In genomic region chr2:146844226-146844990, GRCh38 we compare ENCODE assay signal across 24 cellular contexts.
DNase-seq lines count a peak whose midpoint lies in the region; ATAC-seq and TF ChIP-seq lines count a peak whose summit lies in the region.
"Had no signal": no experiment of that assay in that cellular context is flagged by ENCODE, and none has a peak within 500 bp of the region (broad histone marks: within the 10 kb centered on the region; RNA-seq: fewer than 3 reads in every experiment).

No MANE protein-coding gene starts in this region.

- H4K8ac ChIP-seq in neuronal stem cell (ENCODE audit: low read depth, low read length) = no peak overlapping the region

- TF ChIP-seq CTCF in fibroblast of lung (conservative IDR thresholded peaks at IDR 0.05 in 1 of 2, IDR thresholded peaks at IDR 0.05 in 1 of 2; ENCODE audit: low read depth in 1 of 2, low read length in 2 of 2) = no peak

- H3K9ac ChIP-seq in fibroblast of lung (ENCODE audit: insufficient read depth, low read length) (no peak overlapping the region), neuronal stem cell (ENCODE audit: low read depth, low read length, poor library complexity) (no peak overlapping the region)

- ATAC-seq in GM21825 (IDR thresholded peaks at IDR 0.05; ENCODE audit: unreplicated experiment) = no peak
- ATAC-seq: activated CD8-positive, alpha-beta T cell treated with anti-CD3 and anti-CD28 coated beads, Interleukin-2, amount 10 ng/mL, durations not matched to agents 7 days and 5 days; activated naive CD4-positive, alpha-beta T cell treated with anti-CD3 and anti-CD28 coated beads, Interleukin-2, amount 50 U/mL, for 72 hours; right cardiac atrium; stimulated activated naive CD8-positive, alpha-beta T cell treated with anti-CD3 and anti-CD28 coated beads, Interleukin-15, amount 100 ng/mL, for 72 hours; upper lobe of right lung; WTC11 had no signal

- H3K4ac ChIP-seq in neuronal stem cell (ENCODE audit: low read length) = no peak overlapping the region

- WGBS in neuronal stem cell (ENCODE audit: extremely low coverage in 2 of 2, insufficient read length in 2 of 2, insufficient replicate concordance in 1 of 2), 2 donors = no CpG with 5 or more reads among the region's 6 CpGs

- H3K4me2 ChIP-seq in fibroblast of lung (ENCODE audit: extremely low read depth, insufficient read depth, low read length) = peak overlapping the region; percentile 69
- H3K4me2 ChIP-seq in neuronal stem cell (ENCODE audit: insufficient read depth, low read length, poor library complexity, severe bottlenecking) = no peak overlapping the region

- DNase-seq in COLO829 (ENCODE audit: low spot score) (peak; percentile 7), RKO (ENCODE audit: low spot score) (peak; percentile 65), fibroblast of lung (ENCODE audit: low read depth in 2 of 2) (peak in 1 of 2 donors; percentile 80), neuronal stem cell (ENCODE audit: low spot score) (no peak), glomerular visceral epithelial cell (ENCODE audit: extremely low spot score) (no peak), pons (ENCODE audit: low spot score) (no peak), mesenteric fat pad (ENCODE audit: low spot score) (no peak)
- DNase-seq: activated CD8-positive, alpha-beta T cell treated with anti-CD3 and anti-CD28 coated beads, Interleukin-2, amount 10 ng/mL, durations not matched to agents 7 days and 5 days; activated T-cell treated with anti-CD3 and anti-CD28 coated beads, Interleukin-2, amount 50 U/mL, for 48 hours; brain microvascular endothelial cell; EL; hypothalamus; KG1; NCI-H1092 treated with DMSO at 0.1 percent for 48 hours; NCI-H2107; NCI-H524 treated with DMSO at 0.1 percent for 48 hours; right cardiac atrium; SHP77 treated with DMSO at 0.1 percent for 48 hours; stimulated activated CD4-positive, alpha-beta T cell treated with anti-CD3 and anti-CD28 coated beads, Interleukin-1b, Interleukin-23, amount 100 ng/mL, for 48 hours; stimulated activated naive CD8-positive, alpha-beta T cell treated with anti-CD3 and anti-CD28 coated beads, Interleukin-15, amount 100 ng/mL, for 72 hours; upper lobe of right lung had no signal

- no peak overlapping the region for H4K91ac ChIP-seq in neuronal stem cell (ENCODE audit: low read depth, low read length, poor library complexity)

- H2BK15ac ChIP-seq in neuronal stem cell (ENCODE audit: low read length) = no peak overlapping the region

- no peaks in the 10 kb centered on the region for H3K27me3 ChIP-seq in fibroblast of lung (ENCODE audit: control insufficient read depth, insufficient read depth, low read length)
- no peaks in the 10 kb centered on the region for H3K27me3 ChIP-seq in neuronal stem cell (ENCODE audit: control insufficient read depth in 3 of 3, insufficient read depth in 3 of 3, low read depth in 1 of 3, low read length in 3 of 3)
- H3K27me3 ChIP-seq: brain microvascular endothelial cell, upper lobe of right lung had no signal

- no peak overlapping the region for H2BK120ac ChIP-seq in neuronal stem cell (ENCODE audit: low read depth, low read length)

- H3K79me1 ChIP-seq in neuronal stem cell (ENCODE audit: low read depth, low read length) = no peaks in the 10 kb centered on the region

- H3K4me3 ChIP-seq in fibroblast of lung (replicated peaks in 1 of 4; ENCODE audit: control extremely low read depth in 1 of 4, insufficient read depth in 1 of 4, low read depth in 3 of 4, low read length in 4 of 4) (no peak overlapping the region), neuronal stem cell (ENCODE audit: low read length in 2 of 2) (no peak overlapping the region)
- H3K4me3 ChIP-seq: upper lobe of right lung had no signal

- H3K18ac ChIP-seq in neuronal stem cell (ENCODE audit: low read length) = no peak overlapping the region

- H3K27ac ChIP-seq in fibroblast of lung (ENCODE audit: insufficient read depth, low read length) (peak overlapping the region; percentile 6), neuronal stem cell (replicated peaks; ENCODE audit: low read length) (no peak overlapping the region)
- H3K27ac ChIP-seq: brain microvascular endothelial cell, upper lobe of right lung had no signal

- H2BK5ac ChIP-seq in neuronal stem cell (ENCODE audit: low read length) = no peak overlapping the region

- H3K36me3 ChIP-seq in fibroblast of lung (ENCODE audit: control insufficient read depth, insufficient read depth, low read length) (no peaks in the 10 kb centered on the region), neuronal stem cell (replicated peaks in 1 of 2; ENCODE audit: control insufficient read depth in 2 of 2, insufficient read depth in 2 of 2, low read length in 2 of 2) (no peaks in the 10 kb centered on the region)
- H3K36me3 ChIP-seq: brain microvascular endothelial cell, upper lobe of right lung had no signal

- H3K4me1 ChIP-seq in fibroblast of lung (ENCODE audit: control insufficient read depth, extremely low read depth, insufficient read depth, low read length) (no peaks in the 10 kb centered on the region), neuronal stem cell (ENCODE audit: control insufficient read depth in 2 of 2, insufficient read depth in 1 of 2, low read depth in 1 of 2, low read length in 2 of 2) (no peaks in the 10 kb centered on the region)
- H3K4me1 ChIP-seq: upper lobe of right lung had no signal

- H3K23ac ChIP-seq in neuronal stem cell (ENCODE audit: low read depth, low read length, poor library complexity) = no peak overlapping the region

- H2AK5ac ChIP-seq in neuronal stem cell (ENCODE audit: low read depth, low read length) = no peak overlapping the region

- H3K79me2 ChIP-seq in fibroblast of lung (ENCODE audit: control insufficient read depth, insufficient read depth, low read length) = no peaks in the 10 kb centered on the region

- H3K14ac ChIP-seq in neuronal stem cell (ENCODE audit: low read length) = no peak overlapping the region

- H3K9me3 ChIP-seq in fibroblast of lung (ENCODE audit: control insufficient read depth, insufficient read depth, low read depth, low read length) = no peaks in the 10 kb centered on the region
- no peaks in the 10 kb centered on the region for H3K9me3 ChIP-seq in neuronal stem cell (replicated peaks in 1 of 2; ENCODE audit: control insufficient read depth in 2 of 2, insufficient read depth in 1 of 2, low read depth in 1 of 2, low read length in 2 of 2)
- H3K9me3 ChIP-seq: upper lobe of right lung had no signal

- H4K20me1 ChIP-seq in fibroblast of lung (ENCODE audit: control insufficient read depth, extremely low read depth, insufficient read depth, low read length) = no peaks in the 10 kb centered on the region

- H2AFZ ChIP-seq in fibroblast of lung (ENCODE audit: low read length) = peak overlapping the region; percentile 45
- peak overlapping the region; percentile 1 for H2AFZ ChIP-seq in neuronal stem cell (ENCODE audit: low read length)

- H2BK12ac ChIP-seq in neuronal stem cell (ENCODE audit: low read length) = no peak overlapping the region

Comparison
In these comparisons a context has a peak if more than half of its experiments do, and no peak if none do; other contexts are left out.
1. DNase-seq: peak in COLO829 (single experiment) and RKO (single experiment); none in neuronal stem cell (single experiment), glomerular visceral epithelial cell (single experiment), pons (single experiment) and mesenteric fat pad (single experiment).